Comparison of ENCODE assay signal across 16 cellular contexts in the genomic region with DNA sequence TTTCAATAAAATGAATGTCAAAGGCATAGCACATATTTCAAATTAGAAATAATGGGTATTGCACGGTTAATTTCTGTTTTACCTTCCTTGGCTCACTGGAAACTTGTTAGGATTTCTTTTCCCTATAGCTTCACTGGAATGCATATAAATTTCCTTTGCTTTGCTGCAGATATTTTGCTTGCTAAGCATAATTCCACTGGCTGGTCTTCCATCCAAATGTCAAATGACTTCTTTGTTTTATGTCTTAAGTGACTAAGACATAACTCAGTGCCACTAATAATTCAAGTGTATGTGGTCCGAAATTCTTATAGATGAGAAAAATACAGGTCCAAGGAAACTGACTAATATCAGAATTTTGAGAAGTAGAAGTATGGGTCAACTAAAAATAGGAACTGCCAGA.
DNase-seq lines count a peak whose midpoint lies in the region; ATAC-seq and TF ChIP-seq lines count a peak whose summit lies in the region.
"Had no signal": no experiment of that assay in that cellular context is flagged by ENCODE, and none has a peak within 500 bp of the region (broad histone marks: within the 10 kb centered on the region; RNA-seq: fewer than 3 reads in every experiment).

No MANE protein-coding gene starts in this region.

- H3K4me1 ChIP-seq in ACC112 (ENCODE audit: control insufficient read depth, insufficient read depth, low read length, unreplicated experiment) (peaks cover 32% of the 10 kb centered on the region), IMR-90 (ENCODE audit: control insufficient read depth, insufficient read depth, low read length) (peaks cover 9% of the 10 kb centered on the region), gastroesophageal sphincter (peaks cover 0 to 41% (median 3%) of the 10 kb centered on the region in 3 donors), osteoblast (ENCODE audit: insufficient read depth, low read length) (peaks cover 30% of the 10 kb centered on the region)
- H3K4me1 ChIP-seq: HAP-1 had no signal

- TF ChIP-seq RAD21 in IMR-90 (IDR thresholded peaks at IDR 0.05; ENCODE audit: low read length), result no peak

- no peak overlapping the region for H4K5ac ChIP-seq in IMR-90 (ENCODE audit: low read depth, low read length)

- H3K4me3 ChIP-seq in ACC112 (ENCODE audit: low read depth, low read length) (no peak overlapping the region), IMR-90 (ENCODE audit: insufficient read depth, low read depth, low read length) (no peak overlapping the region), gastroesophageal sphincter (no peak overlapping the region), osteoblast (ENCODE audit: insufficient read depth, low read length) (no peak overlapping the region), lower leg skin (ENCODE audit: low read depth, poor library complexity, severe bottlenecking) (no peak overlapping the region), coronary artery (no peak overlapping the region)
- H3K4me3 ChIP-seq: HAP-1 had no signal

- no peak overlapping the region for H3K56ac ChIP-seq in IMR-90 (ENCODE audit: extremely low read depth, insufficient read depth, low read length)

- ATAC-seq in IMR-90 (ENCODE audit: low read depth) (no peak), gastroesophageal sphincter (no peak), GM19395 (IDR thresholded peaks at IDR 0.05; ENCODE audit: unreplicated experiment) (no peak)

- no peak overlapping the region for H2AK9ac ChIP-seq in IMR-90 (replicated peaks; ENCODE audit: low read depth, low read length, poor library complexity)

- no peak overlapping the region for H2AK5ac ChIP-seq in IMR-90 (ENCODE audit: low read depth, low read length)

- no peak overlapping the region for H2BK20ac ChIP-seq in IMR-90 (ENCODE audit: low read depth, low read length)

- no peak overlapping the region for H2BK5ac ChIP-seq in IMR-90 (ENCODE audit: low read depth, low read length, poor library complexity, severe bottlenecking)

- no peaks in the 10 kb centered on the region for H3K9me3 ChIP-seq in IMR-90 (ENCODE audit: control insufficient read depth, insufficient read depth, low read length)
- no peaks in the 10 kb centered on the region for H3K9me3 ChIP-seq in gastroesophageal sphincter
- no peaks in the 10 kb centered on the region for H3K9me3 ChIP-seq in osteoblast (ENCODE audit: low read depth, low read length)
- H3K9me3 ChIP-seq: HAP-1 had no signal

- intact Hi-C loops in IMR-90 (cut with micrococcal nuclease), result loop anchor here (5.0 to 10.0 kb wide), 3 partner anchors 97 to 315 kb away; partner anchors contain the start of genes GTF3C3 and PGAP1
- intact Hi-C loops in head of caudate nucleus (cut with DNase I), result loop anchor here (5.0 kb wide), 2 partner anchors 97 to 257 kb away; no protein-coding TSS in a partner anchor
- intact Hi-C loops in lower leg skin (cut with DNase I; ENCODE audit: low total_unique reads), result no loop called here

- H3K36me3 ChIP-seq in ACC112 (ENCODE audit: insufficient read depth, low read length) (no peaks in the 10 kb centered on the region), IMR-90 (ENCODE audit: control insufficient read depth, insufficient read depth, low read length) (no peaks in the 10 kb centered on the region), gastroesophageal sphincter (peaks cover 0 to 35% of the 10 kb centered on the region in 2 donors), osteoblast (ENCODE audit: insufficient read depth, low read length) (no peaks in the 10 kb centered on the region)
- H3K36me3 ChIP-seq: HAP-1 had no signal

- H3K79me1 ChIP-seq in IMR-90 (ENCODE audit: low read depth in 1 of 2, low read length in 2 of 2), result no peaks in the 10 kb centered on the region

- H2BK120ac ChIP-seq in IMR-90 (ENCODE audit: low read depth, low read length), result no peak overlapping the region

- dilution Hi-C loops in IMR-90 (cut with HindIII; ENCODE audit: low sequenced_read_pairs, unreplicated experiment), result no loop called here

- TF ChIP-seq POLR2A in IMR-90 (IDR thresholded peaks at IDR 0.05; ENCODE audit: low read depth, low read length) (no peak), gastroesophageal sphincter (IDR thresholded peaks at IDR 0.05) (no peak), lower leg skin (IDR thresholded peaks at IDR 0.05) (no peak)

- BruUV-seq in IMR-90 (replicated peaks; lab: Mats Ljungman, UMichigan), result no TSS peak

- H3K79me2 ChIP-seq in ACC112 (ENCODE audit: control insufficient read depth, insufficient read depth, low read length, unreplicated experiment) (no peaks in the 10 kb centered on the region), osteoblast (ENCODE audit: insufficient read depth, low read length) (no peaks in the 10 kb centered on the region)

- no peaks in the 10 kb centered on the region for H3K27me3 ChIP-seq in ACC112 (ENCODE audit: insufficient read depth, low read length)
- no peaks in the 10 kb centered on the region for H3K27me3 ChIP-seq in IMR-90 (ENCODE audit: control insufficient read depth, insufficient read depth, low read length)
- no peaks in the 10 kb centered on the region for H3K27me3 ChIP-seq in gastroesophageal sphincter
- H3K27me3 ChIP-seq in osteoblast (ENCODE audit: insufficient read depth, low read length), result no peaks in the 10 kb centered on the region

- no peak overlapping the region for H2BK15ac ChIP-seq in IMR-90 (ENCODE audit: low read depth, low read length)

- WGBS in IMR-90 (ENCODE audit: extremely low coverage in 2 of 2, insufficient read length in 1 of 2), 2 experiments, result no CpG with 5 or more reads among the region's 2 CpGs
- 56 to 82% methylated on average over 2 of the region's 2 CpGs for WGBS in gastroesophageal sphincter (ENCODE audit: low coverage in 1 of 2), 2 donors
- 76 to 78% methylated on average over 2 of the region's 2 CpGs for WGBS in lower leg skin, 2 donors

- H3K4me2 ChIP-seq in IMR-90 (ENCODE audit: low read depth, low read length), result no peak overlapping the region
- H3K4me2 ChIP-seq in osteoblast (ENCODE audit: insufficient read depth, low read length), result peak overlapping the region; percentile 50

- DNase-seq in IMR-90, result no peak
- no peak for DNase-seq in osteoblast (ENCODE audit: insufficient read length, low spot score, missing footprints)
- no peak for DNase-seq in head of caudate nucleus
- no peak for DNase-seq in lower leg skin (ENCODE audit: low spot score in 2 of 2)
- no peak for DNase-seq in coronary artery (ENCODE audit: low spot score)
- DNase-seq: Calu3; CD4-positive, CD25-positive, alpha-beta regulatory T cell; DMS79; NCI-H187; NCI-H69; NK-92 treated with Interleukin-12 subunit alpha and Interleukin-12 subunit beta, amount 100 ng/mL, for 24 hours; SHP77 treated with DMSO at 0.1 percent for 48 hours had no signal

- no peak overlapping the region for H3K9ac ChIP-seq in IMR-90 (ENCODE audit: low read depth, low read length)

- H3K18ac ChIP-seq in IMR-90 (ENCODE audit: low read depth, low read length), result no peak overlapping the region

- no peak for TF ChIP-seq EP300 in gastroesophageal sphincter (IDR thresholded peaks at IDR 0.05)

- POLR2A ChIA-PET in IMR-90 (lab: Charles Lee; ENCODE audit: unreplicated experiment), result no interaction called here

- no peak overlapping the region for H4K8ac ChIP-seq in IMR-90 (ENCODE audit: low read depth in 2 of 2, low read length in 2 of 2)

- no peak overlapping the region for H3K23ac ChIP-seq in IMR-90 (ENCODE audit: low read depth, low read length)

- no peak overlapping the region for H3K14ac ChIP-seq in IMR-90 (replicated peaks; ENCODE audit: low read depth, low read length)

- in situ Hi-C loops in IMR-90 (cut with MboI; ENCODE audit: low sequenced_read_pairs), result no loop called here

- H3K9me1 ChIP-seq in IMR-90 (ENCODE audit: insufficient read depth, low read length), result no peaks in the 10 kb centered on the region

- H4K91ac ChIP-seq in IMR-90 (ENCODE audit: insufficient read depth, low read depth, low read length), result no peak overlapping the region

- H3K4ac ChIP-seq in IMR-90 (ENCODE audit: low read depth, low read length), result no peak overlapping the region

- H4K20me1 ChIP-seq in IMR-90 (ENCODE audit: insufficient read depth, low read length), result no peaks in the 10 kb centered on the region
- H4K20me1 ChIP-seq in osteoblast (ENCODE audit: insufficient read depth, low read length), result no peaks in the 10 kb centered on the region

- H2AFZ ChIP-seq in ACC112 (ENCODE audit: low read length, unreplicated experiment), result no peak overlapping the region
- no peak overlapping the region for H2AFZ ChIP-seq in IMR-90 (replicated peaks; ENCODE audit: low read length, poor library complexity)
- no peak overlapping the region for H2AFZ ChIP-seq in osteoblast (ENCODE audit: low read length)

- H3K27ac ChIP-seq in ACC112 (ENCODE audit: low read depth, low read length), result peak overlapping the region; percentile 71
- H3K27ac ChIP-seq in IMR-90 (ENCODE audit: insufficient read depth, low read length), result no peak overlapping the region
- H3K27ac ChIP-seq in gastroesophageal sphincter, result peak overlapping the region in 3 of 4 donors; percentile 49 to 76 (median 73)
- H3K27ac ChIP-seq in osteoblast (ENCODE audit: low read depth, low read length), result peak overlapping the region; percentile 61
- no peak overlapping the region for H3K27ac ChIP-seq in coronary artery

- TF ChIP-seq CTCF in IMR-90 (conservative IDR thresholded peaks at IDR 0.05; ENCODE audit: low read depth, low read length), result no peak
- no peak for TF ChIP-seq CTCF in gastroesophageal sphincter (IDR thresholded peaks at IDR 0.05)
- TF ChIP-seq CTCF in osteoblast (IDR thresholded peaks at IDR 0.05; ENCODE audit: extremely low read depth, low read depth, low read length), result no peak
- TF ChIP-seq CTCF in lower leg skin (IDR thresholded peaks at IDR 0.05), result no peak
- no peak for TF ChIP-seq CTCF in coronary artery (IDR thresholded peaks at IDR 0.05)

- CTCF ChIA-PET in IMR-90 (lab: Yijun Ruan, JAX), result interaction anchor here (0.9 to 1.1 kb wide), 2 partner anchors 59 to 72 kb away, joined by 3 to 4 read pairs; no protein-coding TSS in a partner anchor

TF ChIP-seq in IMR-90, 13 proteins besides CTCF, POLR2A, EP300 and RAD21 (continues in another document):
- no peak for TF ChIP-seq USF2 (IDR thresholded peaks at IDR 0.05; ENCODE audit: low read depth, low read length)
- no peak for TF ChIP-seq RCOR1 (IDR thresholded peaks at IDR 0.05; ENCODE audit: insufficient replicate concordance, low read length)
- TF ChIP-seq MAFK (IDR thresholded peaks at IDR 0.05; ENCODE audit: low read depth, low read length), result peak; percentile 94

Comparison
In these comparisons a context has a peak if more than half of its experiments do, and no peak if none do; other contexts are left out.
1. H3K27ac ChIP-seq: peak in ACC112 (single experiment), gastroesophageal sphincter (3 of 4) and osteoblast (single experiment); none in IMR-90 (single experiment) and coronary artery (0 of 2).